8 cellular contexts compared by ENCODE assay signal in genomic region chr12:120117961-120118709, GRCh38. TPM values are rescaled to one million over a fixed set of nuclear protein-coding genes. Genes with fewer than 3 reads are reported as not detected.
A peak's percentile ranks its signal among the peaks of the same experiment; 100 is the strongest.
DNase-seq lines count a peak whose midpoint lies in the region; ATAC-seq and TF ChIP-seq lines count a peak whose summit lies in the region.

No MANE protein-coding gene starts in this region.

- H2BK5ac ChIP-seq in mesendoderm (ENCODE audit: low read length): no peak overlapping the region

- H3K4me3 ChIP-seq in CD4-positive, alpha-beta memory T cell (ENCODE audit: low read length in 2 of 2): peak overlapping the region; percentile 75 to 80
- H3K4me3 ChIP-seq in mammary epithelial cell (replicated peaks in 1 of 3; ENCODE audit: insufficient read depth in 1 of 3, low read depth in 2 of 3, low read length in 3 of 3): peak overlapping the region; percentile 61 to 97 (median 95)
- H3K4me3 ChIP-seq in mesendoderm (ENCODE audit: low read length): peak overlapping the region; percentile 98

- H2BK15ac ChIP-seq in mesendoderm (replicated peaks; ENCODE audit: low read depth): no peak overlapping the region

- in situ Hi-C loops in mammary epithelial cell (cut with MboI; ENCODE audit: low sequenced_read_pairs in 2 of 2): no loop called here

- no peaks in the 10 kb centered on the region for H3K27me3 ChIP-seq in CD4-positive, alpha-beta memory T cell (ENCODE audit: insufficient read depth, low read length)
- H3K27me3 ChIP-seq in mammary epithelial cell (ENCODE audit: insufficient read depth, low read length) (no peaks in the 10 kb centered on the region), mesendoderm (ENCODE audit: insufficient read depth, low read length, poor library complexity) (no peaks in the 10 kb centered on the region)

- DNase-seq in CD4-positive, alpha-beta memory T cell: no peak
- peak; percentile 66 for DNase-seq in mammary epithelial cell
- peak; percentile 94 for DNase-seq in mesendoderm
- no peak for DNase-seq in NCI-H1694 treated with DMSO at 0.1 percent for 48 hours (lab: John Stamatoyannopoulos, UW)
- no peak for DNase-seq in cerebellum (ENCODE audit: low spot score)
- DNase-seq in GM10266 (ENCODE audit: extremely low spot score): no peak

- H2AFZ ChIP-seq in mammary epithelial cell (ENCODE audit: low read depth, low read length): no peak overlapping the region

- intact Hi-C loops in CD4-positive, alpha-beta memory T cell (cut with micrococcal nuclease): loop anchor here (1.0 to 5.0 kb wide), 3 partner anchors 83 to 1741 kb away; partner anchors contain the start of genes RPLP0 and SUDS3
- intact Hi-C loops in mammary epithelial cell (cut with micrococcal nuclease): loop anchor here (1.0 to 2.0 kb wide), 2 partner anchors 31 to 173 kb away; partner anchors contain the start of gene RNU4-2

- H3K79me2 ChIP-seq in mammary epithelial cell (ENCODE audit: insufficient read depth, low read length): peaks cover 61% of the 10 kb centered on the region
- H3K79me2 ChIP-seq in mesendoderm (ENCODE audit: control insufficient read depth, insufficient read depth, low read length): peaks cover 32% of the 10 kb centered on the region

- H3K4me1 Mint-ChIP-seq in CD4-positive, alpha-beta memory T cell: peaks cover 55 to 82% (median 70%) of the 10 kb centered on the region in 4 donors

- H3K9ac ChIP-seq in mammary epithelial cell (ENCODE audit: insufficient read depth, low read length) (peak overlapping the region; percentile 88), mesendoderm (ENCODE audit: low read length) (peak overlapping the region; percentile 99)

- no peak overlapping the region for H4K8ac ChIP-seq in mesendoderm (ENCODE audit: low read depth, low read length)

- peaks cover 20% of the 10 kb centered on the region for H3K79me1 ChIP-seq in mesendoderm (ENCODE audit: low read length)

- peaks cover 2% of the 10 kb centered on the region for H4K20me1 ChIP-seq in mammary epithelial cell (ENCODE audit: insufficient read depth, low read length)

- WGBS in mammary epithelial cell (ENCODE audit: low coverage, missing lambda C conversion rate): 5% methylated on average over 16 of the region's 16 CpGs
- WGBS in mesendoderm (ENCODE audit: extremely low coverage, insufficient coverage, low lambda C conversion rate): no CpG with 5 or more reads among the region's 16 CpGs

- CTCF ChIA-PET in CD4-positive, alpha-beta memory T cell (lab: Charles Lee; ENCODE audit: partially characterized antibody): interaction anchor here (1.0 to 2.5 kb wide), 3 partner anchors 8 to 83 kb away, joined by 3 to 11 read pairs (median 5); no protein-coding TSS in a partner anchor
- CTCF ChIA-PET in mammary epithelial cell (lab: Charles Lee; ENCODE audit: low non-redundant PET): interaction anchor here (0.6 kb wide), 2 partner anchors 82 to 147 kb away, joined by 3 to 4 read pairs; partner anchors contain the start of gene PXN

- TSS peak; percentile 44 for BruUV-seq in mammary epithelial cell (replicated peaks; lab: Mats Ljungman, UMichigan)

- no peak overlapping the region for H3K23ac ChIP-seq in mesendoderm (ENCODE audit: low read length)

- peak overlapping the region; percentile 86 to 98 (median 90) for H3K4me3 Mint-ChIP-seq in CD4-positive, alpha-beta memory T cell

- POLR2A ChIA-PET in CD4-positive, alpha-beta memory T cell (lab: Charles Lee; ENCODE audit: partially characterized antibody): interaction anchor here (0.7 to 5.1 kb wide), 13 partner anchors 8 to 174 kb away, joined by 3 to 52 read pairs (median 10); partner anchors contain the start of genes BICDL1, GCN1, PXN and RNU4-1

- peak overlapping the region; percentile 63 for H3K18ac ChIP-seq in mesendoderm (ENCODE audit: low read length)

- no peaks in the 10 kb centered on the region for H3K27me3 Mint-ChIP-seq in CD4-positive, alpha-beta memory T cell

- H3K36me3 ChIP-seq in CD4-positive, alpha-beta memory T cell (ENCODE audit: insufficient read depth, low read length): peaks cover 5% of the 10 kb centered on the region
- H3K36me3 ChIP-seq in KOPT-K1 (ENCODE audit: insufficient read depth, low read length): peaks cover 27% of the 10 kb centered on the region
- H3K36me3 ChIP-seq in mammary epithelial cell (ENCODE audit: insufficient read depth, low read length): no peaks in the 10 kb centered on the region
- H3K36me3 ChIP-seq in mesendoderm (ENCODE audit: control insufficient read depth, insufficient read depth, low read length): no peaks in the 10 kb centered on the region

- H3K4ac ChIP-seq in mesendoderm (ENCODE audit: low read depth, low read length): no peak overlapping the region

- H3K9me3 ChIP-seq in CD4-positive, alpha-beta memory T cell (ENCODE audit: control insufficient read depth in 1 of 2, low read length in 2 of 2): no peaks in the 10 kb centered on the region
- H3K9me3 ChIP-seq in KOPT-K1 (ENCODE audit: insufficient read depth, low read length, poor library complexity, severe bottlenecking) (no peaks in the 10 kb centered on the region), mammary epithelial cell (replicated peaks; ENCODE audit: insufficient read depth, low read length) (no peaks in the 10 kb centered on the region)

- no peak overlapping the region for H2AK5ac ChIP-seq in mesendoderm (ENCODE audit: low read length)

- H3K9me3 Mint-ChIP-seq in CD4-positive, alpha-beta memory T cell: peaks cover 0 to 3% (median 0%) of the 10 kb centered on the region in 8 donors

- H4K5ac ChIP-seq in mesendoderm (ENCODE audit: low read length): no peak overlapping the region

- peak overlapping the region; percentile 86 for H3K4me2 ChIP-seq in mammary epithelial cell (ENCODE audit: insufficient read depth, low read depth, low read length)
- H3K4me2 ChIP-seq in mesendoderm (ENCODE audit: low read length): peak overlapping the region; percentile 26

- peak overlapping the region; percentile 99 for H3K56ac ChIP-seq in mesendoderm (ENCODE audit: low read length)

- no peak overlapping the region for H2BK120ac ChIP-seq in mesendoderm (ENCODE audit: low read depth, low read length)

- H3K27ac Mint-ChIP-seq in CD4-positive, alpha-beta memory T cell: peak overlapping the region; percentile 84 to 99 (median 91)

- peaks cover 80% of the 10 kb centered on the region for H3K4me1 ChIP-seq in CD4-positive, alpha-beta memory T cell (ENCODE audit: insufficient read depth, low read length)
- H3K4me1 ChIP-seq in mammary epithelial cell (ENCODE audit: insufficient read depth, low read length) (peaks cover 25% of the 10 kb centered on the region), mesendoderm (ENCODE audit: control insufficient read depth, low read depth, low read length) (peaks cover 10% of the 10 kb centered on the region)

- dilution Hi-C loops in mammary epithelial cell (cut with HindIII; ENCODE audit: low sequenced_read_pairs): loop anchor here (5.0 to 10.0 kb wide), 2 partner anchors 34 to 147 kb away; partner anchors contain the start of gene PXN

- peaks cover 14 to 27% of the 10 kb centered on the region in 2 donors for H3K36me3 Mint-ChIP-seq in CD4-positive, alpha-beta memory T cell

- H3K27ac ChIP-seq in CD4-positive, alpha-beta memory T cell (ENCODE audit: low read depth, low read length): peak overlapping the region; percentile 83
- H3K27ac ChIP-seq in KOPT-K1 (ENCODE audit: low read depth, low read length, poor library complexity, severe bottlenecking) (peak overlapping the region; percentile 87), mammary epithelial cell (ENCODE audit: insufficient read depth, low read depth, low read length) (peak overlapping the region; percentile 76), mesendoderm (ENCODE audit: low read depth, low read length) (peak overlapping the region; percentile 96)

- no peak for ATAC-seq in GM18517 (IDR thresholded peaks at IDR 0.05; ENCODE audit: unreplicated experiment)

- TF ChIP-seq CTCF in mammary epithelial cell (conservative IDR thresholded peaks at IDR 0.05 in 1 of 2, IDR thresholded peaks at IDR 0.05 in 1 of 2; ENCODE audit: extremely low read depth in 1 of 2, insufficient read depth in 1 of 2, low read depth in 1 of 2, low read length in 2 of 2) (no peak), GM10266 (IDR thresholded peaks at IDR 0.05; ENCODE audit: control insufficient read depth, insufficient read depth, low read depth, missing control alignments) (no peak)

RNA-seq across cellular contexts. Expression of gene RAB35, which starts 1.6 kb away (rescaled TPM):
- total RNA-seq in CD4-positive, alpha-beta memory T cell: 10 to 100 TPM; 66.2 to 71.3 TPM
- 10 to 100 TPM; 12.4 to 24.7 TPM for polyA plus RNA-seq in CD4-positive, alpha-beta memory T cell
- 10 to 100 TPM; 19.3 to 60.4 TPM for total RNA-seq in mammary epithelial cell
- polyA plus RNA-seq in mammary epithelial cell: 39.4 TPM
- polyA minus RNA-seq in mammary epithelial cell: 70.6 TPM
- 40.3 TPM for polyA plus RNA-seq in mesendoderm (2013, experiment 1 of 2)
- polyA plus RNA-seq in mesendoderm (2013, experiment 2 of 2): 43.3 TPM
- total RNA-seq in cerebellum: 21.5 TPM

Comparison
In these comparisons a context has a peak if more than half of its experiments do, and no peak if none do; other contexts are left out.
1. DNase-seq: peak in mammary epithelial cell (single experiment) and mesendoderm (single experiment); none in CD4-positive, alpha-beta memory T cell (0 of 5), NCI-H1694 treated with DMSO at 0.1 percent for 48 hours (single experiment), cerebellum (single experiment) and GM10266 (single experiment).
2. Peak in every context shown above with its lines, with median percentiles within 50 percentile points of each other: H3K27ac ChIP-seq and H3K4me3 ChIP-seq.